8 cellular contexts compared by ENCODE assay signal in the genomic region with DNA sequence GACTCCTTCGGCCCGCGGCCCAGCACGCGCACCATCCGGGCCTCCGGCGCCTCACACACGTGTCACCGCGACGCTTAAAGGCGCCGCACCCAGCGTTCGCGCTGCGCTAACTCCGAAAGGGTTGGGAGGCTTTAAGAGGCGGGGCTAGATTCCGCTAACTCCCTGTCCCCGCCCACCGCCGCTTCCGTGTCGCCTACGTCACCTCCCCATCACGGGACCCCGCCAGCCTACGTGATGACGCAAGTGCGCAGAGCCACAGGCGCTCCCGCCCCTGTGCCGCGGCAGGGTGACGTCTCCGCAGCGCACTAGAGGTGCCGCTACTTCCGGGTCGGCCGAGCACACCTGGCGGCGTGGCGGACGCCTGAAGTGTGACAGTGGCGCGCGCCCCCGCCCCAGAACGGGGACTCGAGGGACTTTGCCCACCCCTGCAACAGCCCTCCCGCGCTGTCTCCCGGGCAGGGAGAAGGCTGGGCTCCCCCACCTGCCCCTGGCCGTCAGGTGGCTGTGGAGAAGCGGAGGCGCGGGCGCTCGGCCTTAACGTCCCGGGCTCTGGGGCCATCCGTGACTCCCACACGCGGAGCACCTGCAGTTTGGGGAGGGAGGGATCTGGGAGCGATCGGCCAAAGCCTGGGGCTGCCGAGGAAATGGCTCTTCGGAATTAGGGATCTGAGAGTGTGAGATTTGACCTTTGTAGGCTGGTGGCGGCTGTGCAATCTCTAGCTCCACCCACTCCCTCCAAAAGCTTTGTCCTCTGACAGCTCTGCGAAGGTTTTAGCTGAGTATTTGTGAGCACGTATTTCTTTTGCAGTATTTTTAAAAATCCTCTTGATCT. TPM values are rescaled to one million over a fixed set of nuclear protein-coding genes. Genes with fewer than 3 reads are reported as not detected.
DNase-seq lines count a peak whose midpoint lies in the region; ATAC-seq and TF ChIP-seq lines count a peak whose summit lies in the region.

A gene (minus strand): TSS at position 35 of the 832 bp plus-strand sequence. CDS start 4,451 bp downstream, outside the sequence.

- POLR2A ChIA-PET in AG04450 (lab: Yijun Ruan, JAX) (interaction anchor here (1.0 kb wide), 1 partner anchor 25 kb away, joined by 4 read pairs; no protein-coding TSS in a partner anchor), WTC11 (lab: Charles Lee) (no interaction called here)

- H3K27me3 ChIP-seq in AG04450 (ENCODE audit: control insufficient read depth, insufficient read depth, low read length) = no peaks in the 10 kb centered on the region

- H3K36me3 Mint-ChIP-seq in WTC11 = peaks cover 18% of the 10 kb centered on the region

- H3K27ac ChIP-seq in AG04450 (ENCODE audit: low read depth, low read length) = peak within 1 kb of the TSS; percentile 88

- CTCF ChIA-PET in AG04450 (lab: Charles Lee) (no interaction called here), WTC11 (lab: Charles Lee) (interaction anchor here (0.7 to 4.2 kb wide), 6 partner anchors 12 to 131 kb away, joined by 3 to 27 read pairs (median 4); no protein-coding TSS in a partner anchor)

- H3K4me3 ChIP-seq in AG04450 (ENCODE audit: low read depth, low read length) (peak within 1 kb of the TSS; percentile 88), cardiac fibroblast (replicated peaks in 1 of 2; ENCODE audit: low read depth in 2 of 2, low read length in 2 of 2) (peak within 1 kb of the TSS; percentile 84 to 93)

- H3K4me3 Mint-ChIP-seq in WTC11 = peak within 1 kb of the TSS; percentile 84

- peak within 1 kb of the TSS; percentile 87 for H3K27ac Mint-ChIP-seq in WTC11

- DNase-seq in AG04450 (ENCODE audit: low read depth, low spot score) (peak; percentile 97), NCI-H226 (peak; percentile 97), WTC11 (ENCODE audit: low spot score) (peak; percentile 99), cardiac fibroblast (ENCODE audit: low read depth in 2 of 2) (peak; percentile 99 to 100), iPS-NIHi7 (ENCODE audit: extremely low spot score) (peak; percentile 98), smooth muscle cell of the brain vasculature (ENCODE audit: low read depth, low spot score) (peak; percentile 98)

- TF ChIP-seq CTCF in AG04450 (IDR thresholded peaks at IDR 0.05; ENCODE audit: low read depth, low read length) (no peak), WTC11 (IDR thresholded peaks at IDR 0.05) (no peak), cardiac fibroblast (IDR thresholded peaks at IDR 0.05; ENCODE audit: low read depth, low read length) (no peak)

- peak; percentile 88 for ATAC-seq in GM18909 (IDR thresholded peaks at IDR 0.05; ENCODE audit: poor library complexity, unreplicated experiment)
- ATAC-seq in HG03175 (IDR thresholded peaks at IDR 0.05; ENCODE audit: unreplicated experiment) = peak; percentile 88
- peak; percentile 90 for ATAC-seq in WTC11

- H3K27me3 Mint-ChIP-seq in WTC11 (ENCODE audit: low read depth) = no peaks in the 10 kb centered on the region

- peaks cover 21% of the 10 kb centered on the region for H3K4me1 Mint-ChIP-seq in WTC11

- H3K9me3 ChIP-seq in AG04450 (ENCODE audit: control insufficient read depth, insufficient read depth, low read length) = no peaks in the 10 kb centered on the region; the same call in 1 of the 2 replicates

- no peaks in the 10 kb centered on the region for H3K9me3 Mint-ChIP-seq in WTC11

TF ChIP-seq in WTC11, 78 proteins besides CTCF, POLR2A, EP300 and RAD21 (continues in another document):
- TF ChIP-seq ZNF263 (CRISPR knock-in tag; IDR thresholded peaks at IDR 0.05; ENCODE audit: low read depth) (no peak), NFYB (CRISPR knock-in tag; conservative IDR thresholded peaks at IDR 0.05; ENCODE audit: low read depth) (peak; percentile 33; the same call in 1 of the 2 replicates), NFE2L1 (CRISPR knock-in tag; IDR thresholded peaks at IDR 0.05) (peak; percentile 62; the same call in 1 of the 2 replicates), ELF4 (CRISPR knock-in tag; IDR thresholded peaks at IDR 0.05; ENCODE audit: low read depth) (peak; percentile 22; the same call in 1 of the 2 replicates), TEAD1 (CRISPR knock-in tag; IDR thresholded peaks at IDR 0.05) (peak; percentile 85), TP53 (CRISPR knock-in tag; IDR thresholded peaks at IDR 0.05) (no peak; the same call in 1 of the 2 replicates), SOX15 (CRISPR knock-in tag; IDR thresholded peaks at IDR 0.05) (no peak), TCF7 (CRISPR knock-in tag; IDR thresholded peaks at IDR 0.05; ENCODE audit: low read depth) (0 out of 2 replicates have a peak, but pooled peaks have one; percentile 16), ZNF423 (CRISPR knock-in tag; IDR thresholded peaks at IDR 0.05) (peak; percentile 17; the same call in 1 of the 2 replicates), SMAD3 (CRISPR knock-in tag; IDR thresholded peaks at IDR 0.05; ENCODE audit: borderline replicate concordance) (peak; percentile 5; the same call in 1 of the 2 replicates), CBFB (CRISPR knock-in tag; IDR thresholded peaks at IDR 0.05; ENCODE audit: low read depth) (peak; percentile 75; the same call in 1 of the 2 replicates), GABPB1 (CRISPR knock-in tag; IDR thresholded peaks at IDR 0.05) (peak; percentile 95), ETV6 (CRISPR knock-in tag; IDR thresholded peaks at IDR 0.05) (peak; percentile 43; the same call in 1 of the 2 replicates)
- TF ChIP-seq, protein P1, sequence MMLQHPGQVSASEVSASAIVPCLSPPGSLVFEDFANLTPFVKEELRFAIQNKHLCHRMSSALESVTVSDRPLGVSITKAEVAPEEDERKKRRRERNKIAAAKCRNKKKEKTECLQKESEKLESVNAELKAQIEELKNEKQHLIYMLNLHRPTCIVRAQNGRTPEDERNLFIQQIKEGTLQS (CRISPR knock-in tag; conservative IDR thresholded peaks at IDR 0.05) = no peak; the same call in 1 of the 2 replicates
- TF ChIP-seq, protein P2, sequence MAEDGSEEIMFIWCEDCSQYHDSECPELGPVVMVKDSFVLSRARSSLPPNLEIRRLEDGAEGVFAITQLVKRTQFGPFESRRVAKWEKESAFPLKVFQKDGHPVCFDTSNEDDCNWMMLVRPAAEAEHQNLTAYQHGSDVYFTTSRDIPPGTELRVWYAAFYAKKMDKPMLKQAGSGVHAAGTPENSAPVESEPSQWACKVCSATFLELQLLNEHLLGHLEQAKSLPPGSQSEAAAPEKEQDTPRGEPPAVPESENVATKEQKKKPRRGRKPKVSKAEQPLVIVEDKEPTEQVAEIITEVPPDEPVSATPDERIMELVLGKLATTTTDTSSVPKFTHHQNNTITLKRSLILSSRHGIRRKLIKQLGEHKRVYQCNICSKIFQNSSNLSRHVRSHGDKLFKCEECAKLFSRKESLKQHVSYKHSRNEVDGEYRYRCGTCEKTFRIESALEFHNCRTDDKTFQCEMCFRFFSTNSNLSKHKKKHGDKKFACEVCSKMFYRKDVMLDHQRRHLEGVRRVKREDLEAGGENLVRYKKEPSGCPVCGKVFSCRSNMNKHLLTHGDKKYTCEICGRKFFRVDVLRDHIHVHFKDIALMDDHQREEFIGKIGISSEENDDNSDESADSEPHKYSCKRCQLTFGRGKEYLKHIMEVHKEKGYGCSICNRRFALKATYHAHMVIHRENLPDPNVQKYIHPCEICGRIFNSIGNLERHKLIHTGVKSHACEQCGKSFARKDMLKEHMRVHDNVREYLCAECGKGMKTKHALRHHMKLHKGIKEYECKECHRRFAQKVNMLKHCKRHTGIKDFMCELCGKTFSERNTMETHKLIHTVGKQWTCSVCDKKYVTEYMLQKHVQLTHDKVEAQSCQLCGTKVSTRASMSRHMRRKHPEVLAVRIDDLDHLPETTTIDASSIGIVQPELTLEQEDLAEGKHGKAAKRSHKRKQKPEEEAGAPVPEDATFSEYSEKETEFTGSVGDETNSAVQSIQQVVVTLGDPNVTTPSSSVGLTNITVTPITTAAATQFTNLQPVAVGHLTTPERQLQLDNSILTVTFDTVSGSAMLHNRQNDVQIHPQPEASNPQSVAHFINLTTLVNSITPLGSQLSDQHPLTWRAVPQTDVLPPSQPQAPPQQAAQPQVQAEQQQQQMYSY (CRISPR knock-in tag; IDR thresholded peaks at IDR 0.05) = no peak
- TF ChIP-seq, protein P3, sequence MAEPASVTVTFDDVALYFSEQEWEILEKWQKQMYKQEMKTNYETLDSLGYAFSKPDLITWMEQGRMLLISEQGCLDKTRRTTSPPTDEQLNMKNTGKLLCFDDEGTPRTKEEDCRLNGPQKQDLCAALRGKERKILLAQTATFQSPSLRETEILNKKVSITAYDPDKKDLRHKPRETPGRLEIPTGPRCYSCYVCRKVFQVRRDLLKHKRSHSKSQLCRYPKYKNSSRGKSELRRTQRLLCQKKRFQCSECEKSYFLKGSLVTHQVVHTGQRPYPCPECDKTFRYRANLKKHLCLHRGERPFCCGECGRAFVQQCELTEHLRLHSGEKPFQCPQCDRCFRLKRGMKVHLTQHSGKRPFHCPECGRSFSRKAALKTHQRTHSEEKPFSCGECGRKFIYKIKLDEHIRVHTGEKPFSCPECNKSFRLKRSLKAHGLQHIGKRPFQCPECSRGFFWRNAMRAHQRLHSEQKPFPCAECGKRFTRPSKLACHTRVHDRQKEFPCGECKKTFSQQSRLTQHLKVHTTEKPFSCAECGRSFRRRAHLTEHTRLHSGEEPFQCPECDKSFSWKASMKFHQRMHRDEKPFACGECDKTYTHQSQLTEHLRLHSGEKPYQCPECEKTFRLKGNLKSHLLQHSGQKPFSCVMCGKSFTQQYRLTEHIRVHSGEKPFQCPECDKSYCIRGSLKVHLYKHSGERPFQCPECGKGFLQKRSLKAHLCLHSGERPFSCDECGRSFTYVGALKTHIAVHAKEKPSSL (CRISPR knock-in tag; conservative IDR thresholded peaks at IDR 0.05) = no peak
- TF ChIP-seq, protein P4, sequence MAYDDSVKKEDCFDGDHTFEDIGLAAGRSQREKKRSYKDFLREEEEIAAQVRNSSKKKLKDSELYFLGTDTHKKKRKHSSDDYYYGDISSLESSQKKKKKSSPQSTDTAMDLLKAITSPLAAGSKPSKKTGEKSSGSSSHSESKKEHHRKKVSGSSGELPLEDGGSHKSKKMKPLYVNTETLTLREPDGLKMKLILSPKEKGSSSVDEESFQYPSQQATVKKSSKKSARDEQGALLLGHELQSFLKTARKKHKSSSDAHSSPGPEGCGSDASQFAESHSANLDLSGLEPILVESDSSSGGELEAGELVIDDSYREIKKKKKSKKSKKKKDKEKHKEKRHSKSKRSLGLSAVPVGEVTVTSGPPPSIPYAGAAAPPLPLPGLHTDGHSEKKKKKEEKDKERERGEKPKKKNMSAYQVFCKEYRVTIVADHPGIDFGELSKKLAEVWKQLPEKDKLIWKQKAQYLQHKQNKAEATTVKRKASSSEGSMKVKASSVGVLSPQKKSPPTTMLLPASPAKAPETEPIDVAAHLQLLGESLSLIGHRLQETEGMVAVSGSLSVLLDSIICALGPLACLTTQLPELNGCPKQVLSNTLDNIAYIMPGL (CRISPR knock-in tag; IDR thresholded peaks at IDR 0.05) = peak; percentile 66; the same call in 1 of the 2 replicates

RNA-seq across cellular contexts. Expression of the gene that starts here (rescaled TPM):
- polyA plus RNA-seq in AG04450 (2011; rRNA removed) = 18.3 and 19.2 TPM in 2 replicates
- 31.4 and 39.2 TPM in 2 replicates for polyA minus RNA-seq in AG04450 (2011; rRNA and poly(A)+ RNA removed)
- total RNA-seq in WTC11 (2021) = 62.0 to 74.0 TPM (median 65.8 TPM) in 3 replicates

Comparison
In these comparisons a context has a peak if more than half of its experiments do, and no peak if none do; other contexts are left out.
1. Peak in every context shown above with its lines: DNase-seq, ATAC-seq, H3K4me3 ChIP-seq and H3K27ac ChIP-seq.